35 cellular contexts compared by ENCODE assay signal in the genomic region with DNA sequence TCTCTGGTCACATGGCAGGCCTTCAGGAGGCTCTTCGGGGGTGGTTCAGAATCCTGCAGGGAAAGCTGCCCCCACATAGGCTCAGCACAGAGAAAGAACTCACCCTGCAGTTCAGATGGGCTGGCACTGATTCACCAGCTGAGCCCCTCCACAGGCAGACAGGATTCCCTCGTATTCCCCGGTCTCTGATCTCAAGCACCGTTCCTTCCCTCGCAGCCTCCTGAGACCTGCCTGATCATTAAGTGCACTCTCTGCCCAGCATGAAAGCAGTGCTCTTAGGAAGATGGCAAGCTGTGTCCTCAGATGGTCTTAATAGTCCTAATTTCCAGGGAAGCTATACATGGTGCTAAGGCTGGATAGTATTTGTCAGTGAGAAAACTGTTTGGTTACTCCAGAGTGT.
"Had no signal": no experiment of that assay in that cellular context is flagged by ENCODE, and none has a peak within 500 bp of the region (broad histone marks: within the 10 kb centered on the region; RNA-seq: fewer than 3 reads in every experiment).

No MANE protein-coding gene starts in this region.

- H3K9me3 Mint-ChIP-seq: activated B cell treated with CpG ODN at 0.5 μM for 24 hours; activated naive CD4-positive, alpha-beta T cell treated with anti-CD3 and anti-CD28 coated beads, Interleukin-2, amount 10 ng/mL, durations not matched to agents 7 days and 5 days; activated naive CD8-positive, alpha-beta T cell treated with anti-CD3 and anti-CD28 coated beads, Interleukin-2, amount 10 ng/mL, durations not matched to agents 7 days and 5 days; activated T-cell treated with anti-CD3 and anti-CD28 coated beads, Interleukin-2, amount 50 U/mL, for 24 hours; activated T-cell treated with anti-CD3 and anti-CD28 coated beads, Interleukin-2, amount 50 U/mL, for 72 hours; central memory CD8-positive, alpha-beta T cell; dendritic cell treated with granulocyte-macrophage colony-stimulating factor and Interleukin-4, amounts not matched to agents 40 ng/mL and 50 ng/mL, for 4 days; endodermal cell; T-helper 2 cell treated with Interferon-gamma antibody and Interleukin-4, amounts not matched to agents 5 μg/mL and 100 μg/mL, for 36 hours had no signal

- H3K36me3 Mint-ChIP-seq: activated CD8-positive, alpha-beta memory T cell treated with anti-CD3 and anti-CD28 coated beads, Interleukin-2, amount 10 ng/mL, durations not matched to agents 7 days and 5 days; activated naive CD4-positive, alpha-beta T cell treated with anti-CD3 and anti-CD28 coated beads, Interleukin-2, amount 10 ng/mL, durations not matched to agents 7 days and 5 days; activated naive CD4-positive, alpha-beta T cell treated with anti-CD3 and anti-CD28 coated beads, Interleukin-2, amount 50 U/mL, for 72 hours; activated naive CD8-positive, alpha-beta T cell treated with anti-CD3 and anti-CD28 coated beads, Interleukin-2, amount 10 ng/mL, durations not matched to agents 7 days and 5 days; brain had no signal

- ATAC-seq: activated CD4-positive, CD25-positive, alpha-beta regulatory T cell treated with anti-CD3 and anti-CD28 coated beads, Interleukin-2, amount 50 U/mL, for 24 hours; activated CD8-positive, alpha-beta memory T cell treated with anti-CD3 and anti-CD28 coated beads, Interleukin-2, amount 10 ng/mL, durations not matched to agents 7 days and 5 days; activated CD8-positive, alpha-beta T cell treated with anti-CD3 and anti-CD28 coated beads for 36 hours; activated naive CD4-positive, alpha-beta T cell treated with anti-CD3 and anti-CD28 coated beads, Interleukin-2, amount 50 U/mL, for 72 hours; activated T-cell treated with anti-CD3 and anti-CD28 coated beads, Interleukin-2, amount 50 U/mL, for 72 hours; esophagus mucosa; foreskin keratinocyte; gastrocnemius medialis; heart right ventricle; T-helper 17 cell had no signal

- H3K4me1 ChIP-seq: ascending aorta, breast epithelium, foreskin keratinocyte, gastrocnemius medialis, heart right ventricle had no signal

- H3K27ac Mint-ChIP-seq: activated B cell treated with CpG ODN at 0.5 μM for 24 hours; activated CD8-positive, alpha-beta memory T cell treated with anti-CD3 and anti-CD28 coated beads, Interleukin-2, amount 10 ng/mL, durations not matched to agents 7 days and 5 days; activated CD8-positive, alpha-beta T cell treated with anti-CD3 and anti-CD28 coated beads for 36 hours; activated naive CD4-positive, alpha-beta T cell treated with anti-CD3 and anti-CD28 coated beads, Interleukin-2, amount 10 ng/mL, durations not matched to agents 7 days and 5 days; activated naive CD4-positive, alpha-beta T cell treated with anti-CD3 and anti-CD28 coated beads, Interleukin-2, amount 50 U/mL, for 72 hours; activated naive CD8-positive, alpha-beta T cell treated with anti-CD3 and anti-CD28 coated beads, Interleukin-2, amount 10 ng/mL, durations not matched to agents 7 days and 5 days; activated T-cell treated with anti-CD3 and anti-CD28 coated beads, Interleukin-2, amount 50 U/mL, for 24 hours; activated T-cell treated with anti-CD3 and anti-CD28 coated beads, Interleukin-2, amount 50 U/mL, for 72 hours; brain; dendritic cell treated with granulocyte-macrophage colony-stimulating factor and Interleukin-4, amounts not matched to agents 40 ng/mL and 50 ng/mL, for 4 days; endodermal cell; T-helper 17 cell; T-helper 2 cell treated with Interferon-gamma antibody and Interleukin-4, amounts not matched to agents 5 μg/mL and 100 μg/mL, for 36 hours had no signal

- H3K9me3 ChIP-seq: ascending aorta, breast epithelium, gastrocnemius medialis had no signal

- H3K4me3 Mint-ChIP-seq: activated B cell treated with CpG ODN at 0.5 μM for 24 hours; activated CD8-positive, alpha-beta memory T cell treated with anti-CD3 and anti-CD28 coated beads, Interleukin-2, amount 10 ng/mL, durations not matched to agents 7 days and 5 days; activated CD8-positive, alpha-beta T cell treated with anti-CD3 and anti-CD28 coated beads for 36 hours; activated naive CD4-positive, alpha-beta T cell treated with anti-CD3 and anti-CD28 coated beads, Interleukin-2, amount 10 ng/mL, durations not matched to agents 7 days and 5 days; activated naive CD8-positive, alpha-beta T cell treated with anti-CD3 and anti-CD28 coated beads, Interleukin-2, amount 10 ng/mL, durations not matched to agents 7 days and 5 days; activated T-cell treated with anti-CD3 and anti-CD28 coated beads, Interleukin-2, amount 50 U/mL, for 24 hours; activated T-cell treated with anti-CD3 and anti-CD28 coated beads, Interleukin-2, amount 50 U/mL, for 72 hours; brain; central memory CD8-positive, alpha-beta T cell; dendritic cell treated with granulocyte-macrophage colony-stimulating factor and Interleukin-4, amounts not matched to agents 40 ng/mL and 50 ng/mL, for 4 days; endodermal cell; T-helper 17 cell; T-helper 2 cell treated with Interferon-gamma antibody and Interleukin-4, amounts not matched to agents 5 μg/mL and 100 μg/mL, for 36 hours had no signal

- H3K4me1 Mint-ChIP-seq: activated B cell treated with CpG ODN at 0.5 μM for 24 hours; activated CD8-positive, alpha-beta memory T cell treated with anti-CD3 and anti-CD28 coated beads, Interleukin-2, amount 10 ng/mL, durations not matched to agents 7 days and 5 days; activated naive CD4-positive, alpha-beta T cell treated with anti-CD3 and anti-CD28 coated beads, Interleukin-2, amount 10 ng/mL, durations not matched to agents 7 days and 5 days; activated naive CD8-positive, alpha-beta T cell treated with anti-CD3 and anti-CD28 coated beads, Interleukin-2, amount 10 ng/mL, durations not matched to agents 7 days and 5 days; brain; central memory CD8-positive, alpha-beta T cell; endodermal cell; T-helper 17 cell had no signal

- H3K36me3 ChIP-seq: ascending aorta, breast epithelium, cardiac muscle cell, gastrocnemius medialis, heart right ventricle, WERI-Rb-1 had no signal

- H3K27ac ChIP-seq: ascending aorta, breast epithelium, cardiac muscle cell, coronary artery, dorsolateral prefrontal cortex, foreskin keratinocyte, gastrocnemius medialis, heart right ventricle, WERI-Rb-1 had no signal

- H3K4me3 ChIP-seq: ascending aorta, breast epithelium, cardiac muscle cell, coronary artery, dorsolateral prefrontal cortex, gastrocnemius medialis, heart right ventricle had no signal

- H3K27me3 Mint-ChIP-seq: activated B cell treated with CpG ODN at 0.5 μM for 24 hours; activated CD8-positive, alpha-beta memory T cell treated with anti-CD3 and anti-CD28 coated beads, Interleukin-2, amount 10 ng/mL, durations not matched to agents 7 days and 5 days; activated CD8-positive, alpha-beta T cell treated with anti-CD3 and anti-CD28 coated beads for 36 hours; activated naive CD4-positive, alpha-beta T cell treated with anti-CD3 and anti-CD28 coated beads, Interleukin-2, amount 10 ng/mL, durations not matched to agents 7 days and 5 days; activated naive CD8-positive, alpha-beta T cell treated with anti-CD3 and anti-CD28 coated beads, Interleukin-2, amount 10 ng/mL, durations not matched to agents 7 days and 5 days; dendritic cell treated with granulocyte-macrophage colony-stimulating factor and Interleukin-4, amounts not matched to agents 40 ng/mL and 50 ng/mL, for 4 days had no signal

- DNase-seq: activated B cell treated with CpG ODN at 0.5 μM for 24 hours; activated CD4-positive, alpha-beta T cell treated with anti-CD3 and anti-CD28 coated beads for 48 hours; activated CD4-positive, alpha-beta T cell treated with anti-CD3 and anti-CD28 coated beads, Interleukin-2, amount 50 U/mL, for 1 hour; activated CD4-positive, alpha-beta T cell treated with anti-CD3 and anti-CD28 coated beads, Interleukin-2, amount 50 U/mL, for 48 hours; activated CD8-positive, alpha-beta memory T cell treated with anti-CD3 and anti-CD28 coated beads, Interleukin-2, amount 10 ng/mL, durations not matched to agents 7 days and 5 days; activated CD8-positive, alpha-beta memory T cell treated with anti-CD3 and anti-CD28 coated beads, Interleukin-2, amount 50 U/mL, for 4 hours; activated CD8-positive, alpha-beta T cell treated with anti-CD3 and anti-CD28 coated beads for 36 hours; activated gamma-delta T cell; activated naive CD4-positive, alpha-beta T cell; activated naive CD4-positive, alpha-beta T cell treated with anti-CD3 and anti-CD28 coated beads, Interleukin-2, amount 10 ng/mL, durations not matched to agents 7 days and 5 days; activated naive CD8-positive, alpha-beta T cell treated with anti-CD3 and anti-CD28 coated beads, Interleukin-2, amount 10 ng/mL, durations not matched to agents 7 days and 5 days; activated T-cell treated with anti-CD3 and anti-CD28 coated beads for 4 hours; activated T-cell treated with anti-CD3 and anti-CD28 coated beads, Interleukin-2, amount 50 U/mL, for 24 hours; activated T-cell treated with anti-CD3 and anti-CD28 coated beads, Interleukin-2, amount 50 U/mL, for 72 hours; dorsolateral prefrontal cortex; effector memory CD4-positive, alpha-beta T cell; endodermal cell; foreskin keratinocyte; gastrocnemius medialis; heart right ventricle; T-helper 1 cell; T-helper 17 cell; T1000; WERI-Rb-1 had no signal

- H3K27me3 ChIP-seq: ascending aorta, breast epithelium, cardiac muscle cell, foreskin keratinocyte, gastrocnemius medialis had no signal
